ENCODE assay signal across 8 cellular contexts in genomic region chr11:67439321-67440228, GRCh38. TPM values are rescaled to one million over a fixed set of nuclear protein-coding genes. Genes with fewer than 3 reads are reported as not detected.
DNase-seq lines count a peak whose midpoint lies in the region; ATAC-seq and TF ChIP-seq lines count a peak whose summit lies in the region.

No MANE protein-coding gene starts in this region.

- no peaks in the 10 kb centered on the region for H3K9me3 Mint-ChIP-seq in activated naive CD8-positive, alpha-beta T cell (ENCODE audit: low read depth)

- peak overlapping the region in 1 of 2 donors; percentile 34 for H3K4me3 ChIP-seq in left lung

- H3K4me1 ChIP-seq in left lung, result peaks cover 6 to 83% of the 10 kb centered on the region in 2 donors

- no peaks in the 10 kb centered on the region for H3K9me3 ChIP-seq in left lung

- no peak for TF ChIP-seq CTCF in left lung (IDR thresholded peaks at IDR 0.05)

- intact Hi-C loops in left lung (cut with DNase I), result no loop called here

- peak; percentile 2 for ATAC-seq in left lung
- ATAC-seq in activated CD4-positive, CD25-positive, alpha-beta regulatory T cell treated with anti-CD3 and anti-CD28 coated beads, Interleukin-2, amount 50 U/mL, for 24 hours, result no peak

- no peaks in the 10 kb centered on the region for H3K27me3 ChIP-seq in left lung

- H3K36me3 ChIP-seq in left lung, result peaks cover 0 to 73% of the 10 kb centered on the region in 2 donors

- peak overlapping the region in 1 of 2 donors; percentile 45 for H3K27ac ChIP-seq in left lung

- H3K27me3 Mint-ChIP-seq in activated naive CD8-positive, alpha-beta T cell, result no peaks in the 10 kb centered on the region

- no peaks in the 10 kb centered on the region for H3K36me3 Mint-ChIP-seq in activated naive CD8-positive, alpha-beta T cell

- H3K4me1 Mint-ChIP-seq in activated naive CD8-positive, alpha-beta T cell (ENCODE audit: low read depth), result peaks cover 53% of the 10 kb centered on the region

- peak overlapping the region; percentile 83 for H3K27ac Mint-ChIP-seq in activated naive CD8-positive, alpha-beta T cell

- peak overlapping the region; percentile 94 for H3K4me3 Mint-ChIP-seq in activated naive CD8-positive, alpha-beta T cell

- DNase-seq in NCI-H2029 (lab: John Stamatoyannopoulos, UW) (peak; percentile 11), NCI-H2029 treated with DMSO at 0.1 percent for 48 hours (lab: John Stamatoyannopoulos, UW) (no peak), LHCN-M2 (ENCODE audit: low read depth) (peak; percentile 93), left lung (peak in 1 of 2 donors; percentile 81), COLO829 (ENCODE audit: low spot score) (no peak), kidney glomerular epithelial cell (lab: John Stamatoyannopoulos, UW) (no peak)

RNA-seq across cellular contexts. Expression of gene PTPRCAP, which starts 2.1 kb away (rescaled TPM):
- total RNA-seq in LHCN-M2 (2014; rRNA removed) (0.38 and 0.75 TPM in 2 replicates), left lung (10 to 100 TPM in 1 of 2 donors, 1 to 10 TPM in 1; 5.4 to 12.5 TPM)
- 0.10 TPM for polyA plus RNA-seq in LHCN-M2 (2012)

RNA-seq across cellular contexts. Expression of gene CORO1B, which starts 3.7 kb away (rescaled TPM):
- total RNA-seq in LHCN-M2 (2014; rRNA removed) (85.9 and 105 TPM in 2 replicates), left lung (100 to 1,000 TPM; 111 to 119 TPM)
- polyA plus RNA-seq in LHCN-M2 (2012), result 139 TPM

RNA-seq across cellular contexts. Expression of gene RPS6KB2, which starts 11.3 kb away (rescaled TPM):
- 56.1 and 83.8 TPM in 2 replicates for total RNA-seq in LHCN-M2 (2014; rRNA removed)
- polyA plus RNA-seq in LHCN-M2 (2012), result 53.0 TPM
- total RNA-seq in left lung, result 10 to 100 TPM; 37.7 to 44.1 TPM

RNA-seq across cellular contexts. Expression of gene GPR152, which starts 13.0 kb away (rescaled TPM):
- total RNA-seq in LHCN-M2 (2014; rRNA removed) (not detected in 2 replicates), left lung (not detected)
- polyA plus RNA-seq in LHCN-M2 (2012), result not detected

RNA-seq across cellular contexts. Expression of gene CABP4, which starts 15.6 kb away (rescaled TPM):
- 1.2 and 3.1 TPM in 2 replicates for total RNA-seq in LHCN-M2 (2014; rRNA removed)
- 2.2 TPM for polyA plus RNA-seq in LHCN-M2 (2012)
- 1 to 10 TPM; 2.0 to 2.7 TPM for total RNA-seq in left lung

Comparison
In these comparisons a context has a peak if more than half of its experiments do, and no peak if none do; other contexts are left out.
1. DNase-seq: peak in NCI-H2029 (single experiment) and LHCN-M2 (single experiment); none in NCI-H2029 treated with DMSO at 0.1 percent for 48 hours (single experiment), COLO829 (single experiment) and kidney glomerular epithelial cell (single experiment).